ENCODE assay signal across 29 cellular contexts in genomic region chr1:161072751-161073449, GRCh38. TPM values are rescaled to one million over a fixed set of nuclear protein-coding genes. Genes with fewer than 3 reads are reported as not detected.
A peak's percentile ranks its signal among the peaks of the same experiment; 100 is the strongest.
DNase-seq lines count a peak whose midpoint lies in the region; ATAC-seq and TF ChIP-seq lines count a peak whose summit lies in the region.
"Had no signal": no experiment of that assay in that cellular context is flagged by ENCODE, and none has a peak within 500 bp of the region (broad histone marks: within the 10 kb centered on the region; RNA-seq: fewer than 3 reads in every experiment).

No MANE protein-coding gene starts in this region.

- intact Hi-C loops in activated CD8-positive, alpha-beta T cell treated with anti-CD3 and anti-CD28 coated beads for 36 hours (cut with micrococcal nuclease): no loop called here
- intact Hi-C loops in esophagus squamous epithelium (cut with DNase I): no loop called here

- no peak overlapping the region for H3K4me3 Mint-ChIP-seq in activated CD8-positive, alpha-beta T cell treated with anti-CD3 and anti-CD28 coated beads, Interleukin-2, amount 10 ng/mL, durations not matched to agents 7 days and 5 days
- no peak overlapping the region for H3K4me3 Mint-ChIP-seq in activated CD8-positive, alpha-beta T cell treated with anti-CD3 and anti-CD28 coated beads for 36 hours
- no peak overlapping the region for H3K4me3 Mint-ChIP-seq in progenitor cell of endocrine pancreas (ENCODE audit: low read depth)
- H3K4me3 Mint-ChIP-seq: central memory CD8-positive, alpha-beta T cell; stimulated activated naive CD8-positive, alpha-beta T cell treated with anti-CD3 and anti-CD28 coated beads, Interleukin-15, Interleukin-2, amounts not matched to agents 100 ng/mL and 50 ng/mL, for 24 hours had no signal

- POLR2A ChIA-PET in activated CD8-positive, alpha-beta T cell treated with anti-CD3 and anti-CD28 coated beads, Interleukin-2, amount 10 ng/mL, durations not matched to agents 7 days and 5 days (lab: Charles Lee): interaction anchor here (1.3 to 6.2 kb wide), 3 partner anchors 25 to 27 kb away, joined by 4 to 141 read pairs (median 86); partner anchors contain the start of genes KLHDC9 and USF1
- POLR2A ChIA-PET in activated CD8-positive, alpha-beta T cell treated with anti-CD3 and anti-CD28 coated beads for 36 hours (lab: Charles Lee): interaction anchor here (0.6 to 5.3 kb wide), 7 partner anchors 9 to 44 kb away, joined by 3 to 57 read pairs (median 4); partner anchors contain the start of genes KLHDC9 and USF1

- no peak overlapping the region for H3K4me3 ChIP-seq in esophagus squamous epithelium
- no peak overlapping the region for H3K4me3 ChIP-seq in suprapubic skin
- H3K4me3 ChIP-seq: PC-9, spleen, transverse colon had no signal

- CTCF ChIA-PET in activated CD8-positive, alpha-beta T cell treated with anti-CD3 and anti-CD28 coated beads, Interleukin-2, amount 10 ng/mL, durations not matched to agents 7 days and 5 days (lab: Charles Lee): interaction anchor here (1.1 to 16.9 kb wide), 7 partner anchors 16 to 68 kb away, joined by 4 to 292 read pairs (median 9); partner anchors contain the start of genes KLHDC9, NECTIN4, TSTD1 and USF1
- CTCF ChIA-PET in activated CD8-positive, alpha-beta T cell treated with anti-CD3 and anti-CD28 coated beads for 36 hours (lab: Charles Lee): interaction anchor here (1.0 to 11.1 kb wide), 8 partner anchors 12 to 64 kb away, joined by 3 to 200 read pairs (median 5); partner anchors contain the start of genes KLHDC9 and USF1

- peak overlapping the region; percentile 58 for H3K27ac Mint-ChIP-seq in activated CD8-positive, alpha-beta T cell treated with anti-CD3 and anti-CD28 coated beads, Interleukin-2, amount 10 ng/mL, durations not matched to agents 7 days and 5 days
- H3K27ac Mint-ChIP-seq in activated CD8-positive, alpha-beta T cell treated with anti-CD3 and anti-CD28 coated beads for 36 hours: no peak overlapping the region
- H3K27ac Mint-ChIP-seq in progenitor cell of endocrine pancreas: peak overlapping the region; percentile 45

- no peaks in the 10 kb centered on the region for H3K9me3 Mint-ChIP-seq in activated CD8-positive, alpha-beta T cell treated with anti-CD3 and anti-CD28 coated beads, Interleukin-2, amount 10 ng/mL, durations not matched to agents 7 days and 5 days (ENCODE audit: insufficient read depth)
- H3K9me3 Mint-ChIP-seq in activated CD8-positive, alpha-beta T cell treated with anti-CD3 and anti-CD28 coated beads for 36 hours: no peaks in the 10 kb centered on the region
- no peaks in the 10 kb centered on the region for H3K9me3 Mint-ChIP-seq in progenitor cell of endocrine pancreas (ENCODE audit: low read depth)
- H3K9me3 Mint-ChIP-seq: central memory CD8-positive, alpha-beta T cell; stimulated activated naive CD8-positive, alpha-beta T cell treated with anti-CD3 and anti-CD28 coated beads, Interleukin-15, Interleukin-2, amounts not matched to agents 100 ng/mL and 50 ng/mL, for 24 hours had no signal

- no peak for TF ChIP-seq EP300 in suprapubic skin (IDR thresholded peaks at IDR 0.05)

- H3K27me3 ChIP-seq in esophagus squamous epithelium: no peaks in the 10 kb centered on the region
- no peaks in the 10 kb centered on the region for H3K27me3 ChIP-seq in suprapubic skin
- H3K27me3 ChIP-seq: spleen, transverse colon had no signal

- H3K4me1 ChIP-seq in esophagus squamous epithelium: peaks cover 0 to 99% (median 13%) of the 10 kb centered on the region in 3 donors
- peaks cover 50% of the 10 kb centered on the region for H3K4me1 ChIP-seq in suprapubic skin

- H3K4me1 Mint-ChIP-seq in activated CD8-positive, alpha-beta T cell treated with anti-CD3 and anti-CD28 coated beads, Interleukin-2, amount 10 ng/mL, durations not matched to agents 7 days and 5 days (ENCODE audit: low read depth): peaks cover 52% of the 10 kb centered on the region
- peaks cover 26% of the 10 kb centered on the region for H3K4me1 Mint-ChIP-seq in activated CD8-positive, alpha-beta T cell treated with anti-CD3 and anti-CD28 coated beads for 36 hours (ENCODE audit: low read depth)
- H3K4me1 Mint-ChIP-seq in progenitor cell of endocrine pancreas (ENCODE audit: low read depth): peaks cover 7% of the 10 kb centered on the region

- in situ Hi-C loops in KBM-7 (cut with MboI; ENCODE audit: low pct_unique_long_range_greater_than_20kb, low sequenced_read_pairs) (no loop called here), GM13977 (cut with MboI; ENCODE audit: low pct_unique_long_range_greater_than_20kb, low sequenced_read_pairs, unreplicated experiment) (no loop called here)

- no peak for ATAC-seq in activated CD8-positive, alpha-beta T cell treated with anti-CD3 and anti-CD28 coated beads, Interleukin-2, amount 10 ng/mL, durations not matched to agents 7 days and 5 days
- no peak for ATAC-seq in activated CD8-positive, alpha-beta T cell treated with anti-CD3 and anti-CD28 coated beads for 36 hours

- no peak for DNase-seq in activated CD8-positive, alpha-beta T cell treated with anti-CD3 and anti-CD28 coated beads, Interleukin-2, amount 10 ng/mL, durations not matched to agents 7 days and 5 days
- no peak for DNase-seq in activated CD8-positive, alpha-beta T cell treated with anti-CD3 and anti-CD28 coated beads for 36 hours
- peak; percentile 23 for DNase-seq in KBM-7
- no peak for DNase-seq in esophagus squamous epithelium (lab: John Stamatoyannopoulos, UW)
- DNase-seq in progenitor cell of endocrine pancreas (ENCODE audit: low spot score, unreplicated experiment): no peak
- no peak for DNase-seq in A172 (ENCODE audit: low spot score)
- no peak for DNase-seq in suprapubic skin (ENCODE audit: low spot score in 2 of 2)
- DNase-seq in GM13977 (ENCODE audit: low spot score): no peak
- DNase-seq: ACHN; activated CD4-positive, CD25-positive, alpha-beta regulatory T cell treated with anti-CD3 and anti-CD28 coated beads, Interleukin-2, amount 50 U/mL, for 72 hours; activated gamma-delta T cell; erythroblast; hippocampal formation; NCI-H1436 treated with DMSO at 0.1 percent for 48 hours; NCI-H510A; nucleus accumbens; PC-9; retina; SIG-M5; spleen; stimulated activated CD4-positive, alpha-beta T cell treated with anti-CD3 and anti-CD28 coated beads, Interleukin-4, amount 100 ng/mL, for 1 hour had no signal

- H3K36me3 ChIP-seq in esophagus squamous epithelium (peaks cover 0 to 64% (median 13%) of the 10 kb centered on the region in 3 donors), suprapubic skin (peaks cover 3% of the 10 kb centered on the region)
- H3K36me3 ChIP-seq: spleen, transverse colon had no signal

- H3K27ac ChIP-seq in esophagus squamous epithelium (peak overlapping the region; percentile 59 to 97 (median 90)), suprapubic skin (no peak overlapping the region)
- H3K27ac ChIP-seq: C4-2B, PC-9, spleen, transverse colon had no signal

- TF ChIP-seq POLR2A in esophagus squamous epithelium (IDR thresholded peaks at IDR 0.05) (no peak), suprapubic skin (IDR thresholded peaks at IDR 0.05) (no peak)

- H3K27me3 Mint-ChIP-seq in activated CD8-positive, alpha-beta T cell treated with anti-CD3 and anti-CD28 coated beads, Interleukin-2, amount 10 ng/mL, durations not matched to agents 7 days and 5 days (ENCODE audit: low read depth): no peaks in the 10 kb centered on the region
- no peaks in the 10 kb centered on the region for H3K27me3 Mint-ChIP-seq in activated CD8-positive, alpha-beta T cell treated with anti-CD3 and anti-CD28 coated beads for 36 hours
- H3K27me3 Mint-ChIP-seq in progenitor cell of endocrine pancreas: no peaks in the 10 kb centered on the region
- H3K27me3 Mint-ChIP-seq: central memory CD8-positive, alpha-beta T cell; stimulated activated naive CD8-positive, alpha-beta T cell treated with anti-CD3 and anti-CD28 coated beads, Interleukin-15, Interleukin-2, amounts not matched to agents 100 ng/mL and 50 ng/mL, for 24 hours had no signal

- no peak for TF ChIP-seq CTCF in activated CD8-positive, alpha-beta T cell treated with anti-CD3 and anti-CD28 coated beads for 36 hours (IDR thresholded peaks at IDR 0.05)
- TF ChIP-seq CTCF in esophagus squamous epithelium (IDR thresholded peaks at IDR 0.05) (no peak), progenitor cell of endocrine pancreas (IDR thresholded peaks at IDR 0.05; ENCODE audit: unreplicated experiment) (no peak), suprapubic skin (IDR thresholded peaks at IDR 0.05) (no peak), GM13977 (IDR thresholded peaks at IDR 0.05; ENCODE audit: extremely low read depth, insufficient read depth, missing control alignments) (no peak)

- WGBS in esophagus squamous epithelium, 2 donors: 93 to 94% methylated on average over 13 to 14 of the region's 19 CpGs
- 92% methylated on average over 19 of the region's 19 CpGs for WGBS in suprapubic skin

- H3K9me3 ChIP-seq in esophagus squamous epithelium (no peaks in the 10 kb centered on the region), suprapubic skin (no peaks in the 10 kb centered on the region)
- H3K9me3 ChIP-seq: spleen, transverse colon had no signal

- peaks cover 16% of the 10 kb centered on the region for H3K36me3 Mint-ChIP-seq in activated CD8-positive, alpha-beta T cell treated with anti-CD3 and anti-CD28 coated beads, Interleukin-2, amount 10 ng/mL, durations not matched to agents 7 days and 5 days (ENCODE audit: low read depth)
- peaks cover 12% of the 10 kb centered on the region for H3K36me3 Mint-ChIP-seq in activated CD8-positive, alpha-beta T cell treated with anti-CD3 and anti-CD28 coated beads for 36 hours (ENCODE audit: low read depth)
- H3K36me3 Mint-ChIP-seq in progenitor cell of endocrine pancreas (ENCODE audit: insufficient read depth): no peaks in the 10 kb centered on the region

RNA-seq across cellular contexts. Expression of gene ARHGAP30, which starts 3.2 kb away (rescaled TPM):
- total RNA-seq in activated CD8-positive, alpha-beta T cell treated with anti-CD3 and anti-CD28 coated beads, Interleukin-2, amount 10 ng/mL, durations not matched to agents 7 days and 5 days: 100 to 1,000 TPM; 277 to 281 TPM
- total RNA-seq in activated CD8-positive, alpha-beta T cell treated with anti-CD3 and anti-CD28 coated beads for 36 hours: 100 to 1,000 TPM; 174 to 175 TPM
- 10 to 100 TPM in 2 of 4 donors, 1 to 10 TPM in 2; 2.9 to 13.5 (median 7.4) TPM for total RNA-seq in esophagus squamous epithelium
- 0.20 TPM in 1 of 2 replicates, not detected in the other for total RNA-seq in progenitor cell of endocrine pancreas
- 0.07 and 0.38 TPM in 2 replicates for total RNA-seq in A172 (2014; rRNA removed; shearing (Covaris generic))
- 10 to 100 TPM; 12.3 to 46.2 (median 14.5) TPM for total RNA-seq in suprapubic skin

RNA-seq across cellular contexts. Expression of gene NECTIN4, which starts 16.5 kb away (rescaled TPM):
- total RNA-seq in activated CD8-positive, alpha-beta T cell treated with anti-CD3 and anti-CD28 coated beads, Interleukin-2, amount 10 ng/mL, durations not matched to agents 7 days and 5 days: not detected
- total RNA-seq in activated CD8-positive, alpha-beta T cell treated with anti-CD3 and anti-CD28 coated beads for 36 hours: not detected
- total RNA-seq in esophagus squamous epithelium (100 to 1,000 TPM in 2 of 4 donors, 10 to 100 TPM in 2; 52.7 to 161 (median 96.2) TPM), progenitor cell of endocrine pancreas (1.9 and 2.4 TPM in 2 replicates), suprapubic skin (100 to 1,000 TPM; 126 to 188 (median 164) TPM)
- total RNA-seq in A172 (2014; rRNA removed; shearing (Covaris generic)): 1.6 and 2.2 TPM in 2 replicates
- total RNA-seq: frontal cortex, liver, spleen had no signal

RNA-seq across cellular contexts. Expression of gene KLHDC9, which starts 25.3 kb away (rescaled TPM):
- total RNA-seq in activated CD8-positive, alpha-beta T cell treated with anti-CD3 and anti-CD28 coated beads, Interleukin-2, amount 10 ng/mL, durations not matched to agents 7 days and 5 days: under 1 TPM; 0.61 to 0.91 TPM
- total RNA-seq in activated CD8-positive, alpha-beta T cell treated with anti-CD3 and anti-CD28 coated beads for 36 hours: under 1 TPM in 1 of 2 experiments, not detected in 1; 0.43 TPM
- total RNA-seq in esophagus squamous epithelium: 1 to 10 TPM in 3 of 4 donors, under 1 TPM in 1; 0.31 to 2.7 (median 1.7) TPM
- total RNA-seq in progenitor cell of endocrine pancreas: 14.7 and 16.7 TPM in 2 replicates
- total RNA-seq in A172 (2014; rRNA removed; shearing (Covaris generic)): 3.8 and 4.0 TPM in 2 replicates
- 1 to 10 TPM in 3 of 4 donors, not detected in 1; 1.3 to 4.0 (median 1.4) TPM for total RNA-seq in suprapubic skin
- total RNA-seq: H4, mononuclear cell had no signal

RNA-seq across cellular contexts. Expression of gene USF1, which starts 27.1 kb away (rescaled TPM):
- total RNA-seq in activated CD8-positive, alpha-beta T cell treated with anti-CD3 and anti-CD28 coated beads, Interleukin-2, amount 10 ng/mL, durations not matched to agents 7 days and 5 days: 10 to 100 TPM; 81.6 to 83.2 TPM
- 10 to 100 TPM; 50.0 to 52.1 TPM for total RNA-seq in activated CD8-positive, alpha-beta T cell treated with anti-CD3 and anti-CD28 coated beads for 36 hours
- total RNA-seq in esophagus squamous epithelium (10 to 100 TPM; 35.9 to 55.7 (median 49.4) TPM), progenitor cell of endocrine pancreas (79.9 and 88.7 TPM in 2 replicates), suprapubic skin (10 to 100 TPM; 33.9 to 88.7 (median 43.7) TPM)
- total RNA-seq in A172 (2014; rRNA removed; shearing (Covaris generic)): 79.9 and 107 TPM in 2 replicates

RNA-seq across cellular contexts. Expression of gene TSTD1, which starts 34.1 kb away (rescaled TPM):
- total RNA-seq in activated CD8-positive, alpha-beta T cell treated with anti-CD3 and anti-CD28 coated beads, Interleukin-2, amount 10 ng/mL, durations not matched to agents 7 days and 5 days: 10 to 100 TPM; 63.2 to 63.3 TPM
- 10 to 100 TPM; 70.8 to 78.7 TPM for total RNA-seq in activated CD8-positive, alpha-beta T cell treated with anti-CD3 and anti-CD28 coated beads for 36 hours
- total RNA-seq in esophagus squamous epithelium (10 to 100 TPM; 69.3 to 99.0 (median 91.4) TPM), progenitor cell of endocrine pancreas (52.0 and 54.7 TPM in 2 replicates), suprapubic skin (100 to 1,000 TPM in 2 of 4 donors, 10 to 100 TPM in 2; 70.0 to 123 (median 98.8) TPM)
- not detected in 2 replicates for total RNA-seq in A172 (2014; rRNA removed; shearing (Covaris generic))
- total RNA-seq: H4 had no signal

Comparison
In these comparisons a context has a peak if more than half of its experiments do, and no peak if none do; other contexts are left out.
1. RNA of gene NECTIN4, which starts 16.5 kb away (total RNA-seq): 126 to 188 TPM in suprapubic skin and 52.7 to 161 TPM in esophagus squamous epithelium; 1.6 to 2.2 TPM in A172, 1.9 to 2.4 TPM in progenitor cell of endocrine pancreas, not detected in activated CD8-positive, alpha-beta T cell treated with anti-CD3 and anti-CD28 coated beads for 36 hours and not detected in activated CD8-positive, alpha-beta T cell treated with anti-CD3 and anti-CD28 coated beads, Interleukin-2, amount 10 ng/mL, durations not matched to agents 7 days and 5 days; every median in the first group is over 10 times any median in the second.